In the genomic region with DNA sequence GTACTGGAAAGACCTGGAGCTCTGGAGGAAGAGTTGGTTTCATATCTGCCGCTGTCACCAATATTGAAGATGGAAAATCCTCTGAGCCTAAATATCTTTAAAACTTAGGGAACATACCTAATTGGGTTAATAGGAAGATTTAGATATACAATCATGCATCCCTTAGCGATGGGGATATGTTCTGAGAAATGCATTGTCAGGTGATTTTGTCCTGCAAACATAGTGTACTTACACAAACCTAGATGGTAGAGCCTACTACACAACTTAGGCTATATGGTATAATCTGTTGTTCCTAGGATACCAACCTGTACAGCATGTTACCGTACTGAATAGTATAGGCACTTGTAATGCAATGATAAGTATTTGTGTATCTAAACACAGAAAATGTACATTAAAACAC, we compare ENCODE assay signal across 34 cellular contexts. TPM values are rescaled to one million over a fixed set of nuclear protein-coding genes. Genes with fewer than 3 reads are reported as not detected.
"Had no signal": no experiment of that assay in that cellular context is flagged by ENCODE, and none has a peak within 500 bp of the region (broad histone marks: within the 10 kb centered on the region; RNA-seq: fewer than 3 reads in every experiment).

No MANE protein-coding gene starts in this region.

- H3K4me3 Mint-ChIP-seq: activated B cell treated with CpG ODN at 0.5 μM for 24 hours; activated CD8-positive, alpha-beta T cell treated with anti-CD3 and anti-CD28 coated beads for 36 hours; activated naive CD8-positive, alpha-beta T cell; central memory CD8-positive, alpha-beta T cell; dendritic cell treated with granulocyte-macrophage colony-stimulating factor and Interleukin-4, amounts not matched to agents 40 ng/mL and 50 ng/mL, for 4 days; endodermal cell; T-helper 17 cell; T-helper 2 cell treated with Interferon-gamma antibody and Interleukin-4, amounts not matched to agents 5 μg/mL and 100 μg/mL, for 36 hours had no signal

- H3K4me3 ChIP-seq: coronary artery, dorsolateral prefrontal cortex had no signal

- H3K27ac Mint-ChIP-seq: activated B cell treated with CpG ODN at 0.5 μM for 24 hours; activated CD8-positive, alpha-beta T cell treated with anti-CD3 and anti-CD28 coated beads for 36 hours; activated naive CD8-positive, alpha-beta T cell; dendritic cell treated with granulocyte-macrophage colony-stimulating factor and Interleukin-4, amounts not matched to agents 40 ng/mL and 50 ng/mL, for 4 days; endodermal cell; T-helper 17 cell; T-helper 2 cell treated with Interferon-gamma antibody and Interleukin-4, amounts not matched to agents 5 μg/mL and 100 μg/mL, for 36 hours had no signal

- H3K9me3 Mint-ChIP-seq: activated B cell treated with CpG ODN at 0.5 μM for 24 hours; activated CD8-positive, alpha-beta T cell treated with anti-CD3 and anti-CD28 coated beads for 36 hours; central memory CD8-positive, alpha-beta T cell; dendritic cell treated with granulocyte-macrophage colony-stimulating factor and Interleukin-4, amounts not matched to agents 40 ng/mL and 50 ng/mL, for 4 days; endodermal cell; T-helper 2 cell treated with Interferon-gamma antibody and Interleukin-4, amounts not matched to agents 5 μg/mL and 100 μg/mL, for 36 hours had no signal

- ATAC-seq: activated CD4-positive, CD25-positive, alpha-beta regulatory T cell treated with anti-CD3 and anti-CD28 coated beads, Interleukin-2, amount 50 U/mL, for 24 hours; activated CD8-positive, alpha-beta T cell treated with anti-CD3 and anti-CD28 coated beads for 36 hours; esophagus mucosa; T-helper 17 cell had no signal

- DNase-seq: activated B cell treated with CpG ODN at 0.5 μM for 24 hours; activated CD4-positive, alpha-beta T cell treated with anti-CD3 and anti-CD28 coated beads for 48 hours; activated CD4-positive, alpha-beta T cell treated with anti-CD3 and anti-CD28 coated beads, Interleukin-2, amount 50 U/mL, for 1 hour; activated CD4-positive, alpha-beta T cell treated with anti-CD3 and anti-CD28 coated beads, Interleukin-2, amount 50 U/mL, for 48 hours; activated CD8-positive, alpha-beta T cell treated with anti-CD3 and anti-CD28 coated beads for 36 hours; activated effector memory CD4-positive, alpha-beta T cell treated with Interleukin-2 at 50 U/mL for 16 hours; activated gamma-delta T cell treated with Interleukin-2 at 50 U/mL for 16 hours; activated naive CD4-positive, alpha-beta T cell treated with anti-CD3 and anti-CD28 coated beads, Interleukin-2, amount 50 U/mL, for 16 hours; activated naive CD4-positive, alpha-beta T cell treated with Interleukin-2 at 50 U/mL for 16 hours; activated T-cell treated with anti-CD3 and anti-CD28 coated beads, Interleukin-2, amount 50 U/mL, for 1 hour; amniotic stem cell; anterior cingulate cortex; brain microvascular endothelial cell; dorsolateral prefrontal cortex; effector memory CD4-positive, alpha-beta T cell; endodermal cell; foreskin fibroblast; glutamatergic neuron; T-helper 1 cell; T-helper 17 cell; T1000; WERI-Rb-1 had no signal

- H3K27ac ChIP-seq: brain microvascular endothelial cell, coronary artery, dorsolateral prefrontal cortex, WERI-Rb-1 had no signal

- H3K27me3 ChIP-seq: brain microvascular endothelial cell, dorsolateral prefrontal cortex had no signal

- FAIRE-seq: astrocyte, bronchial epithelial cell, frontal cortex had no signal

- H3K27me3 Mint-ChIP-seq: activated B cell treated with CpG ODN at 0.5 μM for 24 hours; activated CD8-positive, alpha-beta T cell treated with anti-CD3 and anti-CD28 coated beads for 36 hours; activated naive CD8-positive, alpha-beta T cell; central memory CD8-positive, alpha-beta T cell; dendritic cell treated with granulocyte-macrophage colony-stimulating factor and Interleukin-4, amounts not matched to agents 40 ng/mL and 50 ng/mL, for 4 days; T-helper 17 cell had no signal

RNA-seq across cellular contexts. Expression of gene OPRD1, which starts 52.7 kb away (rescaled TPM):
- total RNA-seq: activated B cell treated with CpG ODN at 0.5 μM for 24 hours, cardiac septum, epithelial cell of proximal tubule, esophagus mucosa, T-helper 17 cell had no signal
